13 cellular contexts compared by ENCODE assay signal in the genomic region with DNA sequence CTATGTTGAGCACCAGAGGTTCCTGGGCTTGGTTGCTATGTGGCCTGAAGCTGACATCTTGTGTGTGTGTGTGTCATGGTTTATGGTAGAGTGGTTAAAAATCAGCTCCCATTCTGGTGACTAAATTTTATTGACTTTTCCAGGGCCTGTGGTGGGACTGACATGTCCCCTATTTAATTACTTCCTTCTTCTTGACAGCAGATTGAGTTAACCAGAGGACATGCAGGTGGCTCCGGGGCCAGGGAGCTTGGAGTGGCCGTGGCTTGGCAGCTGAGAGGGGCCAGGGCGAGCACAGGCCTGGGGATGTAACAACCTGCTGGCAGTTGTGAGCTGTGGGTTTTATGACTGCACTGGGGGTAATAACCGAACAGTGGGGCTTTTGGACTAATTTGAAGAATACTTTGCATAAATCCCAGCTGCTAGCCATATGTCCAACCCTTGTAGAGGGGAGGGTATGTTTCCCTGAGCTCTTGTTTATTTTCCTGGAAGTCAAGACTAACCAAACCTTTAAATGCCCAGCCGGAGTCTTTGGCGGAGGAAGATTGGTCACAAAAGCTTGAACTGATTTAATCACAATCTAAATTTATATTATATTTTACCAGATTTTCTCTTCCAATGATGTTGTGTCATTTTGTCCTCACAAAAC.
A peak's percentile ranks its signal among the peaks of the same experiment; 100 is the strongest.
DNase-seq lines count a peak whose midpoint lies in the region; ATAC-seq, FAIRE-seq and TF ChIP-seq lines count a peak whose summit lies in the region.
"Had no signal": no experiment of that assay in that cellular context is flagged by ENCODE, and none has a peak within 500 bp of the region (broad histone marks: within the 10 kb centered on the region; RNA-seq: fewer than 3 reads in every experiment).

No MANE protein-coding gene starts in this region.

- no peak overlapping the region for H3K4me3 ChIP-seq in AG10803 (ENCODE audit: low read length)
- H3K4me3 ChIP-seq: cardiac muscle cell, ovary had no signal

- H3K36me3 Mint-ChIP-seq in activated naive CD4-positive, alpha-beta T cell treated with anti-CD3 and anti-CD28 coated beads, Interleukin-2, amount 50 U/mL, for 72 hours = no peaks in the 10 kb centered on the region

- no peak for TF ChIP-seq CTCF in AG10803 (conservative IDR thresholded peaks at IDR 0.05; ENCODE audit: low read length)

- peak; percentile 4 for DNase-seq in AG10803 (ENCODE audit: low read depth)
- no peak for DNase-seq in GM19239 (ENCODE audit: insufficient read length, low spot score)
- peak; percentile 71 to 81 for DNase-seq in NCI-H526 (lab: John Stamatoyannopoulos, UW)
- DNase-seq in dermis blood vessel endothelial cell = no peak
- DNase-seq in activated naive CD4-positive, alpha-beta T cell treated with anti-CD3 and anti-CD28 coated beads, Interleukin-2, amount 50 U/mL, for 72 hours (ENCODE audit: low spot score in 2 of 2) = no peak
- DNase-seq: activated CD4-positive, CD25-positive, alpha-beta regulatory T cell treated with anti-CD3 and anti-CD28 coated beads, Interleukin-2, amount 50 U/mL, for 72 hours; activated naive CD4-positive, alpha-beta T cell treated with anti-CD3 and anti-CD28 coated beads, Interleukin-2, amount 50 U/mL, for 16 hours; ovary had no signal

- FAIRE-seq in GM19239 (lab: Jason Lieb, UNC) (peak; percentile 28), endometrium (lab: Jason Lieb, UNC) (peak; percentile 33)

- no peaks in the 10 kb centered on the region for H3K9me3 Mint-ChIP-seq in activated naive CD4-positive, alpha-beta T cell treated with anti-CD3 and anti-CD28 coated beads, Interleukin-2, amount 50 U/mL, for 72 hours

- no peak overlapping the region for H3K27ac Mint-ChIP-seq in activated naive CD4-positive, alpha-beta T cell treated with anti-CD3 and anti-CD28 coated beads, Interleukin-2, amount 50 U/mL, for 72 hours

- ATAC-seq in GM19395 (IDR thresholded peaks at IDR 0.05; ENCODE audit: unreplicated experiment) = no peak
- no peak for ATAC-seq in GM19397 (IDR thresholded peaks at IDR 0.05; ENCODE audit: unreplicated experiment)
- ATAC-seq in activated naive CD4-positive, alpha-beta T cell treated with anti-CD3 and anti-CD28 coated beads, Interleukin-2, amount 50 U/mL, for 72 hours = no peak
- ATAC-seq: Panc1 had no signal

Comparison
In these comparisons a context has a peak if more than half of its experiments do, and no peak if none do; other contexts are left out.
1. DNase-seq: peak in AG10803 (single experiment) and NCI-H526 (2 of 2); none in GM19239 (single experiment), dermis blood vessel endothelial cell (single experiment) and activated naive CD4-positive, alpha-beta T cell treated with anti-CD3 and anti-CD28 coated beads, Interleukin-2, amount 50 U/mL, for 72 hours (0 of 2).